Comparison of ENCODE assay signal across 18 cellular contexts in genomic region chr12:95764848-95765247, GRCh38. TPM values are rescaled to one million over a fixed set of nuclear protein-coding genes. Genes with fewer than 3 reads are reported as not detected.
DNase-seq lines count a peak whose midpoint lies in the region; ATAC-seq and TF ChIP-seq lines count a peak whose summit lies in the region.
"Had no signal": no experiment of that assay in that cellular context is flagged by ENCODE, and none has a peak within 500 bp of the region (broad histone marks: within the 10 kb centered on the region; RNA-seq: fewer than 3 reads in every experiment).

No MANE protein-coding gene starts in this region.

- H2BK20ac ChIP-seq in IMR-90 (ENCODE audit: low read depth, low read length): no peak overlapping the region

- H3K4me1 ChIP-seq in Caco-2: peaks cover 83% of the 10 kb centered on the region
- H3K4me1 ChIP-seq in IMR-90 (ENCODE audit: control insufficient read depth, insufficient read depth, low read length): peaks cover 11% of the 10 kb centered on the region
- H3K4me1 ChIP-seq in osteoblast (ENCODE audit: insufficient read depth, low read length): peaks cover 47% of the 10 kb centered on the region
- peaks cover 17% of the 10 kb centered on the region for H3K4me1 ChIP-seq in hepatocyte (ENCODE audit: insufficient read depth)

- peaks cover 13% of the 10 kb centered on the region; the same call in 1 of the 2 replicates for H4K20me1 ChIP-seq in IMR-90 (ENCODE audit: insufficient read depth, low read length)
- no peaks in the 10 kb centered on the region for H4K20me1 ChIP-seq in osteoblast (ENCODE audit: insufficient read depth, low read length)
- no peaks in the 10 kb centered on the region for H4K20me1 ChIP-seq in hepatocyte (ENCODE audit: insufficient read depth, poor library complexity, severe bottlenecking)

- H2BK15ac ChIP-seq in IMR-90 (ENCODE audit: low read depth, low read length): no peak overlapping the region

- H3K9ac ChIP-seq in IMR-90 (ENCODE audit: low read depth, low read length): no peak overlapping the region

- H3K79me2 ChIP-seq in osteoblast (ENCODE audit: insufficient read depth, low read length): peaks cover 10% of the 10 kb centered on the region
- H3K79me2 ChIP-seq in hepatocyte: no peaks in the 10 kb centered on the region

- H3K36me3 Mint-ChIP-seq in Caco-2 (ENCODE audit: insufficient read depth, unreplicated experiment): peaks cover 68% of the 10 kb centered on the region
- H3K36me3 Mint-ChIP-seq: CD14-positive monocyte had no signal

- H3K27me3 Mint-ChIP-seq in Caco-2 (ENCODE audit: insufficient read depth, unreplicated experiment): no peaks in the 10 kb centered on the region

- in situ Hi-C loops in IMR-90 (cut with MboI; ENCODE audit: low sequenced_read_pairs): no loop called here

- H3K23ac ChIP-seq in IMR-90 (ENCODE audit: low read depth, low read length): no peak overlapping the region; the same call in 1 of the 2 replicates

- H3K4me2 ChIP-seq in IMR-90 (ENCODE audit: low read depth, low read length): no peak overlapping the region
- no peak overlapping the region for H3K4me2 ChIP-seq in osteoblast (ENCODE audit: insufficient read depth, low read length)
- no peak overlapping the region for H3K4me2 ChIP-seq in hepatocyte

- no peak for TF ChIP-seq RAD21 in IMR-90 (IDR thresholded peaks at IDR 0.05; ENCODE audit: low read length)

- H3K27ac ChIP-seq in IMR-90 (ENCODE audit: insufficient read depth, low read length): no peak overlapping the region
- H3K27ac ChIP-seq in osteoblast (ENCODE audit: low read depth, low read length): peak overlapping the region; percentile 66
- no peak overlapping the region for H3K27ac ChIP-seq in hepatocyte
- H3K27ac ChIP-seq: SJCRH30 had no signal

- H4K91ac ChIP-seq in IMR-90 (ENCODE audit: insufficient read depth, low read depth, low read length): no peak overlapping the region

- BruUV-seq in Caco-2 (replicated peaks; lab: Mats Ljungman, UMichigan): no TSS peak
- no TSS peak for BruUV-seq in IMR-90 (replicated peaks; lab: Mats Ljungman, UMichigan)

- peak overlapping the region; percentile 24 for H3K4me3 Mint-ChIP-seq in Caco-2 (ENCODE audit: unreplicated experiment)
- H3K4me3 Mint-ChIP-seq: CD14-positive monocyte, H9 had no signal

- no peaks in the 10 kb centered on the region for H3K27me3 ChIP-seq in Caco-2 (replicated peaks; ENCODE audit: control insufficient read depth, insufficient read depth, low read length)
- no peaks in the 10 kb centered on the region for H3K27me3 ChIP-seq in IMR-90 (ENCODE audit: control insufficient read depth, insufficient read depth, low read length)
- H3K27me3 ChIP-seq in osteoblast (ENCODE audit: insufficient read depth, low read length): no peaks in the 10 kb centered on the region
- no peaks in the 10 kb centered on the region for H3K27me3 ChIP-seq in hepatocyte
- H3K27me3 ChIP-seq: SJCRH30 had no signal

- dilution Hi-C loops in IMR-90 (cut with HindIII; ENCODE audit: low sequenced_read_pairs, unreplicated experiment): no loop called here

- peaks cover 10% of the 10 kb centered on the region for H3K9me3 Mint-ChIP-seq in Caco-2 (ENCODE audit: unreplicated experiment)
- H3K9me3 Mint-ChIP-seq: H9 had no signal

- H3K14ac ChIP-seq in IMR-90 (replicated peaks; ENCODE audit: low read depth, low read length): peak overlapping the region; percentile 19; the same call in 1 of the 2 replicates

- no peak overlapping the region for H3K4me3 ChIP-seq in Caco-2 (ENCODE audit: low read depth, low read length)
- H3K4me3 ChIP-seq in IMR-90 (ENCODE audit: insufficient read depth, low read depth, low read length): no peak overlapping the region
- no peak overlapping the region for H3K4me3 ChIP-seq in choroid plexus epithelial cell (ENCODE audit: low read depth, low read length)
- no peak overlapping the region for H3K4me3 ChIP-seq in osteoblast (ENCODE audit: insufficient read depth, low read length)
- H3K4me3 ChIP-seq in hepatocyte: no peak overlapping the region
- H3K4me3 ChIP-seq: SJCRH30 had no signal

- H3K36me3 ChIP-seq in Caco-2 (ENCODE audit: control insufficient read depth, insufficient read depth, low read length): no peaks in the 10 kb centered on the region; the same call in 1 of the 2 replicates
- H3K36me3 ChIP-seq in IMR-90 (ENCODE audit: control insufficient read depth, insufficient read depth, low read length): peaks cover 3% of the 10 kb centered on the region; the same call in 1 of the 2 replicates
- no peaks in the 10 kb centered on the region for H3K36me3 ChIP-seq in osteoblast (ENCODE audit: insufficient read depth, low read length)
- H3K36me3 ChIP-seq in hepatocyte (replicated peaks; ENCODE audit: insufficient read depth, low read depth): no peaks in the 10 kb centered on the region
- H3K36me3 ChIP-seq: SJCRH30 had no signal

- H2BK120ac ChIP-seq in IMR-90 (ENCODE audit: low read depth, low read length): no peak overlapping the region

- H3K4me1 Mint-ChIP-seq in Caco-2 (ENCODE audit: low read depth, unreplicated experiment): peaks cover 58% of the 10 kb centered on the region
- H3K4me1 Mint-ChIP-seq: CD14-positive monocyte had no signal

- CTCF ChIA-PET in Caco-2 (lab: Charles Lee): no interaction called here
- CTCF ChIA-PET in IMR-90 (lab: Yijun Ruan, JAX): no interaction called here

- H4K5ac ChIP-seq in IMR-90 (ENCODE audit: low read depth, low read length): no peak overlapping the region

- POLR2A ChIA-PET in Caco-2 (lab: Charles Lee) (no interaction called here), IMR-90 (lab: Charles Lee; ENCODE audit: unreplicated experiment) (interaction anchor here (0.6 kb wide), 1 partner anchor 341 kb away, joined by 6 read pairs; no protein-coding TSS in a partner anchor)

- intact Hi-C loops in Caco-2 (cut with micrococcal nuclease; ENCODE audit: unreplicated experiment): no loop called here
- intact Hi-C loops in IMR-90 (cut with micrococcal nuclease): no loop called here

- H3K4ac ChIP-seq in IMR-90 (ENCODE audit: low read depth, low read length): no peak overlapping the region

- peaks cover 7% of the 10 kb centered on the region for H3K9me1 ChIP-seq in IMR-90 (ENCODE audit: insufficient read depth, low read length)

- H3K27ac Mint-ChIP-seq in Caco-2 (ENCODE audit: unreplicated experiment): peak overlapping the region; percentile 71
- H3K27ac Mint-ChIP-seq: CD14-positive monocyte, H9 had no signal

- no peak overlapping the region for H3K56ac ChIP-seq in IMR-90 (ENCODE audit: extremely low read depth, insufficient read depth, low read length)

- no peak for TF ChIP-seq POLR2A in IMR-90 (IDR thresholded peaks at IDR 0.05; ENCODE audit: low read depth, low read length)

- ATAC-seq in IMR-90 (ENCODE audit: low read depth): 0 out of 2 replicates have a peak, but pooled peaks have one; percentile 12

- DNase-seq in Caco-2: no peak
- DNase-seq in IMR-90: peak; percentile 35
- DNase-seq in choroid plexus epithelial cell (ENCODE audit: low read depth): peak; percentile 24
- no peak for DNase-seq in osteoblast (ENCODE audit: insufficient read length, low spot score, missing footprints)
- no peak for DNase-seq in stimulated activated CD4-positive, alpha-beta T cell treated with anti-CD3 and anti-CD28 coated beads, Interleukin-2, amount 100 ng/mL, for 48 hours
- no peak for DNase-seq in ureter (ENCODE audit: low spot score)
- DNase-seq in hepatocyte (ENCODE audit: low spot score): no peak
- DNase-seq: AML-193, GDM1, H9, MM.1S, NCI-H1105, NCI-H2081 treated with DMSO at 0.1 percent for 48 hours, NCI-H510A treated with DMSO at 0.1 percent for 48 hours, NCI-H774, SJCRH30 had no signal

- H2AK5ac ChIP-seq in IMR-90 (ENCODE audit: low read depth, low read length): no peak overlapping the region

- H4K8ac ChIP-seq in IMR-90 (ENCODE audit: low read depth in 2 of 2, low read length in 2 of 2): no peak overlapping the region

- no CpG with 5 or more reads among the region's 1 CpG for WGBS in IMR-90 (ENCODE audit: extremely low coverage in 2 of 2, insufficient read length in 1 of 2), 2 experiments
- WGBS in hepatocyte (ENCODE audit: low lambda C conversion rate, missing lambda C conversion rate): 74% methylated on average over 1 of the region's 1 CpG

- no peak for TF ChIP-seq CTCF in Caco-2 (IDR thresholded peaks at IDR 0.05; ENCODE audit: insufficient read depth in 1 of 2, low read depth in 1 of 2, low read length in 1 of 2, severe bottlenecking in 1 of 2, unreplicated experiment in 1 of 2)
- no peak for TF ChIP-seq CTCF in IMR-90 (conservative IDR thresholded peaks at IDR 0.05; ENCODE audit: low read depth, low read length)
- TF ChIP-seq CTCF in choroid plexus epithelial cell (conservative IDR thresholded peaks at IDR 0.05; ENCODE audit: low read depth, low read length): no peak
- no peak for TF ChIP-seq CTCF in osteoblast (IDR thresholded peaks at IDR 0.05; ENCODE audit: extremely low read depth, low read depth, low read length)
- TF ChIP-seq CTCF in hepatocyte (IDR thresholded peaks at IDR 0.05; ENCODE audit: poor library complexity): no peak

- H2BK5ac ChIP-seq in IMR-90 (ENCODE audit: low read depth, low read length, poor library complexity, severe bottlenecking): no peak overlapping the region

- H3K9me2 ChIP-seq in hepatocyte (replicated peaks; ENCODE audit: insufficient read depth): no peaks in the 10 kb centered on the region

- peaks cover 5 to 37% of the 10 kb centered on the region in 2 experiments; a peak in 3 of 4 replicates for H3K79me1 ChIP-seq in IMR-90 (ENCODE audit: low read depth in 1 of 2, low read length in 2 of 2)

- H2AFZ ChIP-seq in IMR-90 (replicated peaks; ENCODE audit: low read length, poor library complexity) (no peak overlapping the region), osteoblast (ENCODE audit: low read length) (no peak overlapping the region), hepatocyte (no peak overlapping the region)

- H3K9me3 ChIP-seq in Caco-2 (peaks cover 2% of the 10 kb centered on the region; the same call in 1 of the 2 replicates), IMR-90 (ENCODE audit: control insufficient read depth, insufficient read depth, low read length) (no peaks in the 10 kb centered on the region), osteoblast (ENCODE audit: low read depth, low read length) (no peaks in the 10 kb centered on the region), hepatocyte (ENCODE audit: low read depth) (no peaks in the 10 kb centered on the region)
- H3K9me3 ChIP-seq: SJCRH30 had no signal

- H3K18ac ChIP-seq in IMR-90 (ENCODE audit: low read depth, low read length): no peak overlapping the region

- no peak overlapping the region for H2AK9ac ChIP-seq in IMR-90 (replicated peaks; ENCODE audit: low read depth, low read length, poor library complexity)

TF ChIP-seq in IMR-90, 13 proteins besides CTCF, POLR2A, EP300 and RAD21:
- TF ChIP-seq FOS (IDR thresholded peaks at IDR 0.05; ENCODE audit: low read depth, low read length): no peak
- no peak for TF ChIP-seq NFE2L2 (IDR thresholded peaks at IDR 0.05; ENCODE audit: low read depth, low read length)
- no peak for TF ChIP-seq MAZ (IDR thresholded peaks at IDR 0.05; ENCODE audit: borderline replicate concordance, low read depth, low read length)
TF ChIP-seq in IMR-90: peak in this region for 0.

RNA-seq across cellular contexts. Expression of gene NTN4, which starts 25.7 kb away (rescaled TPM):
- 54.1 and 55.0 TPM in 2 replicates for total RNA-seq in Caco-2 (2022)
- total RNA-seq in IMR-90 (2012; rRNA removed): 38.6 and 56.6 TPM in 2 replicates
- polyA plus RNA-seq in IMR-90 (2012; rRNA removed): 41.9 and 54.6 TPM in 2 replicates
- polyA plus RNA-seq in IMR-90 (2012; cell fraction: cytosol; rRNA removed): 31.5 and 63.6 TPM in 2 replicates
- 26.9 and 52.8 TPM in 2 replicates for polyA plus RNA-seq in IMR-90 (2012; cell fraction: nucleus; rRNA removed; ENCODE audit: low replicate concordance)
- total RNA-seq in osteoblast: 45.1 and 47.8 TPM in 2 replicates
- total RNA-seq in ureter: 97.7 TPM
- 33.5 and 37.0 TPM in 2 replicates for total RNA-seq in hepatocyte
- polyA plus RNA-seq in hepatocyte: 20.2 and 23.5 TPM in 2 replicates
- total RNA-seq: OCI-LY7 had no signal
- polyA plus RNA-seq: CD14-positive monocyte had no signal

Comparison
In these comparisons a context has a peak if more than half of its experiments do, and no peak if none do; other contexts are left out.
1. DNase-seq: peak in IMR-90 (single experiment) and choroid plexus epithelial cell (single experiment); none in Caco-2 (0 of 2), osteoblast (single experiment), stimulated activated CD4-positive, alpha-beta T cell treated with anti-CD3 and anti-CD28 coated beads, Interleukin-2, amount 100 ng/mL, for 48 hours (0 of 2), ureter (single experiment) and hepatocyte (single experiment).